Comparison of ENCODE assay signal across 20 cellular contexts in the genomic region with DNA sequence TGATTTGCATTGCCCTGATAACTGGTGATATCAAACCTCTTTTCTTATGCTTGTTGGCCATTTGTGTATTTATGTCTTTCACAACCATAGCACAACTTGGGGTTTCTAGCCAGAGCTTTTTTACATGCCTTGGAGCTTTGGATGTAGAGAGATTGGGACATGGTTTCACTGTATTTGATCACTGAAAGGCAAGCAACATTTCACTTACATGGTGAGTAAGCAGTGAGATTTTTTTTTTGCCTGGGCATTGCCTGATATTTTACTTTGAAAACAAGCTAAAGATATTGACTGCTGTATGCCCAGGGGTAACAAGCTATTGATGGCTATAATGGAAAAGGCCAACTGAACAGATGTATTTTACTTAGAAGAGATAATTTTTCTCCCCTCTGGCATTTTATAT.
"Had no signal": no experiment of that assay in that cellular context is flagged by ENCODE, and none has a peak within 500 bp of the region (broad histone marks: within the 10 kb centered on the region; RNA-seq: fewer than 3 reads in every experiment).

No MANE protein-coding gene starts in this region.

- H3K36me3 Mint-ChIP-seq: immature natural killer cell; memory B cell; naive B cell; stimulated activated memory B cell treated with anti-CD40 and anti-IgM and Interleukin-4, amounts not matched to agents 10 μg/mL and 1 μg/mL and 100 μg/mL, for 72 hours had no signal

- ATAC-seq: esophagus mucosa; gastroesophageal sphincter; left lung; lower lobe of right lung; right lobe of liver; stimulated activated naive CD8-positive, alpha-beta T cell treated with anti-CD3 and anti-CD28 coated beads, Interleukin-15, amount 100 ng/mL, for 72 hours; upper lobe of right lung had no signal

- H3K9me3 Mint-ChIP-seq: nephron; stimulated activated naive CD8-positive, alpha-beta T cell treated with anti-CD3 and anti-CD28 coated beads, Interleukin-15, amount 100 ng/mL, for 72 hours had no signal

- H3K4me3 Mint-ChIP-seq: immature natural killer cell; nephron; stimulated activated naive CD8-positive, alpha-beta T cell treated with anti-CD3 and anti-CD28 coated beads, Interleukin-15, amount 100 ng/mL, for 72 hours had no signal

- H3K4me1 Mint-ChIP-seq: immature natural killer cell; stimulated activated naive CD8-positive, alpha-beta T cell treated with anti-CD3 and anti-CD28 coated beads, Interleukin-15, amount 100 ng/mL, for 72 hours had no signal

- DNase-seq: effector CD8-positive, alpha-beta T cell; immature natural killer cell; left lung; lower lobe of right lung; midbrain; naive B cell; occipital lobe; right lobe of liver; spleen; stimulated activated CD4-positive, alpha-beta T cell treated with anti-CD3 and anti-CD28 coated beads, Interleukin-15, amount 100 ng/mL, for 24 hours; stimulated activated CD4-positive, alpha-beta T cell treated with anti-CD3 and anti-CD28 coated beads, Interleukin-1b, Interleukin-23, amount 100 ng/mL, for 48 hours; stimulated activated CD4-positive, alpha-beta T cell treated with anti-CD3 and anti-CD28 coated beads, Interleukin-4, amount 100 ng/mL, for 24 hours; stimulated activated naive CD8-positive, alpha-beta T cell treated with anti-CD3 and anti-CD28 coated beads, Interleukin-15, amount 100 ng/mL, for 72 hours; testis; upper lobe of right lung had no signal

- H3K27ac Mint-ChIP-seq: immature natural killer cell; memory B cell; nephron; stimulated activated memory B cell treated with anti-CD40 and anti-IgM and Interleukin-4, amounts not matched to agents 10 μg/mL and 1 μg/mL and 100 μg/mL, for 72 hours; stimulated activated naive CD8-positive, alpha-beta T cell treated with anti-CD3 and anti-CD28 coated beads, Interleukin-15, amount 100 ng/mL, for 72 hours had no signal
